Comparison of ENCODE assay signal across 29 cellular contexts in the genomic region with DNA sequence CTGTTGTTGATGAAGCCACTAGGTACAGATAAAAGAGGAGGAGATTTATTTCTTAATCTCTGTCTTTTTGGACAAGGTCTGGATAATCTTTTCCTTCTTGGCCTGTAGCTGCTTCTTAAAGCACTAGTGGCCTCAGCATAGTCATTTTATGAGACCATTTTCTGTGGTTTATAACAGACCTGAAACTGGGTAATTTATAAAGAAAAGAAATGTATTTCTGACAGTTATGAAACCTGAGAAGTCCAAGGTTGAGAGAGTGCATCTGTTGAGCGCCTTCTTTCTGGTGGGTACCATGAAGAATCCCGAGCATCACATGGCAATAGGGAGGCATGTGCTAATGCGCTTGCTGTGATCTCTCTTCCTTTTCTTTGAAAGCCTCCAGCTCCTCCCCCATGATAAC. TPM values are rescaled to one million over a fixed set of nuclear protein-coding genes. Genes with fewer than 3 reads are reported as not detected.
DNase-seq lines count a peak whose midpoint lies in the region; ATAC-seq, FAIRE-seq and TF ChIP-seq lines count a peak whose summit lies in the region.
"Had no signal": no experiment of that assay in that cellular context is flagged by ENCODE, and none has a peak within 500 bp of the region (broad histone marks: within the 10 kb centered on the region; RNA-seq: fewer than 3 reads in every experiment).

No MANE protein-coding gene starts in this region.

- H3K9me3 ChIP-seq in A549 (no peaks in the 10 kb centered on the region), prostate gland (no peaks in the 10 kb centered on the region)
- H3K9me3 ChIP-seq: BE2C, pancreas, right lobe of liver, transverse colon had no signal

- WGBS in A549 (ENCODE audit: missing lambda C conversion rate), result 94% methylated on average over 3 of the region's 3 CpGs
- 97% methylated on average over 3 of the region's 3 CpGs for whole genome bisulfite sequencing in prostate gland

- TF ChIP-seq EP300 in A549 (IDR thresholded peaks at IDR 0.05), result no peak

- H3K4me1 Mint-ChIP-seq in type B pancreatic cell (ENCODE audit: unreplicated experiment), result peaks cover 22% of the 10 kb centered on the region
- H3K4me1 Mint-ChIP-seq: activated B cell treated with CpG ODN at 0.5 μM for 24 hours, IgD-negative memory B cell, nephron had no signal

- H3K4me1 ChIP-seq in A549, result peaks cover 86% of the 10 kb centered on the region
- no peaks in the 10 kb centered on the region for H3K4me1 ChIP-seq in prostate gland (replicated peaks)
- H3K4me1 ChIP-seq: BE2C, pancreas, right lobe of liver, transverse colon had no signal

- no peaks in the 10 kb centered on the region for H3K27me3 ChIP-seq in prostate gland (replicated peaks; ENCODE audit: insufficient read depth)
- H3K27me3 ChIP-seq: BE2C, pancreas, right lobe of liver, transverse colon had no signal

- no peak for ATAC-seq in A549
- ATAC-seq in GM18867 (IDR thresholded peaks at IDR 0.05; ENCODE audit: unreplicated experiment), result peak; percentile 61
- ATAC-seq in HG02852 (IDR thresholded peaks at IDR 0.05; ENCODE audit: unreplicated experiment), result peak; percentile 54
- peak; percentile 35 for ATAC-seq in HG03565 (IDR thresholded peaks at IDR 0.05; ENCODE audit: unreplicated experiment)
- no peak for ATAC-seq in GM19023 (IDR thresholded peaks at IDR 0.05; ENCODE audit: unreplicated experiment)
- ATAC-seq: pancreas, right lobe of liver had no signal

- H3K27ac ChIP-seq in A549 (peak overlapping the region; percentile 71 to 77), prostate gland (no peak overlapping the region)
- H3K27ac ChIP-seq: pancreas, right lobe of liver, transverse colon had no signal

- H3K27me3 Mint-ChIP-seq in type B pancreatic cell, result no peaks in the 10 kb centered on the region
- H3K27me3 Mint-ChIP-seq: activated B cell treated with CpG ODN at 0.5 μM for 24 hours; activated CD4-positive, alpha-beta memory T cell treated with anti-CD3 and anti-CD28 coated beads for 36 hours; IgD-negative memory B cell had no signal

- intact Hi-C loops in prostate gland (cut with DNase I), result no loop called here

- POLR2A ChIA-PET in A549 (lab: Yijun Ruan, JAX), result interaction anchor here (0.7 kb wide), 1 partner anchor 21 kb away, joined by 3 read pairs; no protein-coding TSS in a partner anchor

- no peak for TF ChIP-seq POLR2A in A549 (IDR thresholded peaks at IDR 0.05; ENCODE audit: low read length)
- TF ChIP-seq POLR2A in prostate gland (IDR thresholded peaks at IDR 0.05), result no peak

- H3K4me3 ChIP-seq in A549 (no peak overlapping the region), prostate gland (no peak overlapping the region)
- H3K4me3 ChIP-seq: pancreas, right lobe of liver, transverse colon had no signal

- H3K9me3 Mint-ChIP-seq in type B pancreatic cell, result peaks cover 3% of the 10 kb centered on the region
- H3K9me3 Mint-ChIP-seq: activated B cell treated with CpG ODN at 0.5 μM for 24 hours; activated CD4-positive, alpha-beta memory T cell treated with anti-CD3 and anti-CD28 coated beads for 36 hours; IgD-negative memory B cell; nephron had no signal

- H3K36me3 Mint-ChIP-seq in type B pancreatic cell, result no peaks in the 10 kb centered on the region
- H3K36me3 Mint-ChIP-seq: activated CD4-positive, alpha-beta memory T cell treated with anti-CD3 and anti-CD28 coated beads for 36 hours had no signal

- no peak overlapping the region for H3K4me3 Mint-ChIP-seq in type B pancreatic cell
- H3K4me3 Mint-ChIP-seq: activated B cell treated with CpG ODN at 0.5 μM for 24 hours; activated CD4-positive, alpha-beta memory T cell treated with anti-CD3 and anti-CD28 coated beads for 36 hours; IgD-negative memory B cell; nephron had no signal

- H3K27ac Mint-ChIP-seq in type B pancreatic cell, result no peak overlapping the region
- H3K27ac Mint-ChIP-seq: activated B cell treated with CpG ODN at 0.5 μM for 24 hours; activated CD4-positive, alpha-beta memory T cell treated with anti-CD3 and anti-CD28 coated beads for 36 hours; IgD-negative memory B cell; nephron had no signal

- no peaks in the 10 kb centered on the region for H3K36me3 ChIP-seq in prostate gland
- H3K36me3 ChIP-seq: BE2C, pancreas, right lobe of liver, transverse colon had no signal

- peak overlapping the region; percentile 65 for H3K4me2 ChIP-seq in A549

- CTCF ChIA-PET in A549 (lab: Yijun Ruan, JAX), result interaction anchor here (1.2 to 1.5 kb wide), 2 partner anchors 17 to 183 kb away, joined by 3 to 6 read pairs; partner anchors contain the start of gene PTGS2

- TF ChIP-seq CTCF in A549 (IDR thresholded peaks at IDR 0.05) (no peak), type B pancreatic cell (conservative IDR thresholded peaks at IDR 0.05) (no peak), prostate gland (IDR thresholded peaks at IDR 0.05) (no peak)

- TF ChIP-seq RAD21 in A549 (conservative IDR thresholded peaks at IDR 0.05 in 1 of 2, IDR thresholded peaks at IDR 0.05 in 1 of 2), result no peak

- DNase-seq in A549 (ENCODE audit: low read depth in 1 of 2, low spot score in 1 of 2), result no peak
- no peak for DNase-seq in type B pancreatic cell (ENCODE audit: extremely low spot score, unreplicated experiment)
- DNase-seq in prostate gland (ENCODE audit: low spot score), result no peak
- no peak for DNase-seq in stimulated activated CD4-positive, alpha-beta T cell treated with anti-CD3 and anti-CD28 coated beads, Interleukin-1b, Interleukin-23, amount 100 ng/mL, for 48 hours
- DNase-seq: activated B cell treated with CpG ODN at 0.5 μM for 24 hours; activated CD4-positive, alpha-beta memory T cell treated with anti-CD3 and anti-CD28 coated beads for 36 hours; activated effector memory CD4-positive, alpha-beta T cell treated with Interleukin-2 at 50 U/mL for 16 hours; BE2C; erythroblast; NCI-H1436 treated with DMSO at 0.1 percent for 48 hours; NCI-H526; pancreas; right lobe of liver; RPMI8226; T-helper 9 cell; transverse colon had no signal

- FAIRE-seq in A549 (lab: Jason Lieb, UNC), result no peak
- FAIRE-seq: frontal cortex, islet of Langerhans, pancreas had no signal

TF ChIP-seq in A549, 52 proteins besides CTCF, POLR2A, EP300 and RAD21:
- TF ChIP-seq HDAC2 (IDR thresholded peaks at IDR 0.05) (no peak), RFX5 (IDR thresholded peaks at IDR 0.05) (no peak), CBX8 (IDR thresholded peaks at IDR 0.05) (no peak), TFCP2L1 (CRISPR knock-in tag; IDR thresholded peaks at IDR 0.05) (no peak)
- TF ChIP-seq, protein P1, sequence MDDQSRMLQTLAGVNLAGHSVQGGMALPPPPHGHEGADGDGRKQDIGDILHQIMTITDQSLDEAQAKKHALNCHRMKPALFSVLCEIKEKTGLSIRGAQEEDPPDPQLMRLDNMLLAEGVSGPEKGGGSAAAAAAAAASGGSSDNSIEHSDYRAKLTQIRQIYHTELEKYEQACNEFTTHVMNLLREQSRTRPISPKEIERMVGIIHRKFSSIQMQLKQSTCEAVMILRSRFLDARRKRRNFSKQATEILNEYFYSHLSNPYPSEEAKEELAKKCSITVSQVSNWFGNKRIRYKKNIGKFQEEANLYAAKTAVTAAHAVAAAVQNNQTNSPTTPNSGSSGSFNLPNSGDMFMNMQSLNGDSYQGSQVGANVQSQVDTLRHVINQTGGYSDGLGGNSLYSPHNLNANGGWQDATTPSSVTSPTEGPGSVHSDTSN (IDR thresholded peaks at IDR 0.05), result no peak

RNA-seq across cellular contexts. Expression of gene PDC, which starts 36.7 kb away (rescaled TPM):
- polyA plus RNA-seq in A549 (2011; rRNA removed), result not detected in 2 replicates
- polyA plus RNA-seq in A549 (2012; cell fraction: cytosol; rRNA removed), result not detected in 2 replicates
- not detected in 2 replicates for polyA plus RNA-seq in A549 (2012; cell fraction: nucleus; rRNA removed)
- not detected in 3 replicates for polyA plus RNA-seq in A549 (2017; fragmentation: RNase III; extraction: RNeasy Plus Mini Kit Qiagen cat#74134 plus additional on column Dnase treatment)
- polyA minus RNA-seq in A549 (2011; rRNA and poly(A)+ RNA removed), result not detected in 2 replicates
- total RNA-seq in type B pancreatic cell (ENCODE audit: low replicate concordance), result not detected in 2 replicates
- total RNA-seq in prostate gland, result not detected
- total RNA-seq: A172; activated B cell treated with CpG ODN at 0.5 μM for 24 hours; activated CD4-positive, alpha-beta memory T cell treated with anti-CD3 and anti-CD28 coated beads for 36 hours; frontal cortex; H4; lower leg skin; M059J; mononuclear cell; pancreas; right lobe of liver; transverse colon had no signal
- polyA plus RNA-seq: IgD-negative memory B cell, pancreas had no signal

Comparison
In these comparisons a context has a peak if more than half of its experiments do, and no peak if none do; other contexts are left out.
1. ATAC-seq: peak in GM18867 (single experiment), HG02852 (single experiment) and HG03565 (single experiment); none in A549 (0 of 2) and GM19023 (single experiment).
2. H3K27ac ChIP-seq: peak in A549 (2 of 2); none in prostate gland (0 of 2).